16 cellular contexts compared by ENCODE assay signal in genomic region chr1:30422251-30422650, GRCh38.
A peak's percentile ranks its signal among the peaks of the same experiment; 100 is the strongest.
DNase-seq lines count a peak whose midpoint lies in the region; ATAC-seq and TF ChIP-seq lines count a peak whose summit lies in the region.
"Had no signal": no experiment of that assay in that cellular context is flagged by ENCODE, and none has a peak within 500 bp of the region (broad histone marks: within the 10 kb centered on the region; RNA-seq: fewer than 3 reads in every experiment).

No MANE protein-coding gene starts in this region.

- H3K36me3 Mint-ChIP-seq in activated CD8-positive, alpha-beta T cell treated with anti-CD3 and anti-CD28 coated beads, Interleukin-2, amount 10 ng/mL, durations not matched to agents 7 days and 5 days (ENCODE audit: low read depth): no peaks in the 10 kb centered on the region
- H3K36me3 Mint-ChIP-seq in activated CD8-positive, alpha-beta T cell treated with anti-CD3 and anti-CD28 coated beads for 36 hours (ENCODE audit: low read depth): no peaks in the 10 kb centered on the region
- no peaks in the 10 kb centered on the region for H3K36me3 Mint-ChIP-seq in endodermal cell (ENCODE audit: low read depth)
- peaks cover 3% of the 10 kb centered on the region for H3K36me3 Mint-ChIP-seq in T-helper 17 cell (ENCODE audit: low read depth)

- no peak for TF ChIP-seq EP300 in sigmoid colon (IDR thresholded peaks at IDR 0.05)

- no peaks in the 10 kb centered on the region for H3K9me3 Mint-ChIP-seq in activated CD8-positive, alpha-beta T cell treated with anti-CD3 and anti-CD28 coated beads, Interleukin-2, amount 10 ng/mL, durations not matched to agents 7 days and 5 days (ENCODE audit: insufficient read depth)
- H3K9me3 Mint-ChIP-seq in activated CD8-positive, alpha-beta T cell treated with anti-CD3 and anti-CD28 coated beads for 36 hours: peaks cover 4% of the 10 kb centered on the region
- H3K9me3 Mint-ChIP-seq in endodermal cell: no peaks in the 10 kb centered on the region

- H3K27me3 ChIP-seq in endodermal cell (ENCODE audit: control insufficient read depth, insufficient read depth, low read length, poor library complexity, severe bottlenecking) (no peaks in the 10 kb centered on the region), sigmoid colon (peaks cover 0 to 13% (median 6%) of the 10 kb centered on the region in 3 donors)
- peaks cover 2% of the 10 kb centered on the region for H3K27me3 ChIP-seq in effector memory CD4-positive, alpha-beta T cell (replicated peaks; ENCODE audit: control insufficient read depth, insufficient read depth, low read length, poor library complexity, severe bottlenecking)

- POLR2A ChIA-PET in activated CD8-positive, alpha-beta T cell treated with anti-CD3 and anti-CD28 coated beads, Interleukin-2, amount 10 ng/mL, durations not matched to agents 7 days and 5 days (lab: Charles Lee): no interaction called here
- POLR2A ChIA-PET in activated CD8-positive, alpha-beta T cell treated with anti-CD3 and anti-CD28 coated beads for 36 hours (lab: Charles Lee): no interaction called here
- POLR2A ChIA-PET in GM10248 (lab: Yijun Ruan, JAX): no interaction called here

- H3K27ac Mint-ChIP-seq in activated CD8-positive, alpha-beta T cell treated with anti-CD3 and anti-CD28 coated beads, Interleukin-2, amount 10 ng/mL, durations not matched to agents 7 days and 5 days: no peak overlapping the region
- H3K27ac Mint-ChIP-seq in activated CD8-positive, alpha-beta T cell treated with anti-CD3 and anti-CD28 coated beads for 36 hours: no peak overlapping the region
- no peak overlapping the region for H3K27ac Mint-ChIP-seq in endodermal cell
- H3K27ac Mint-ChIP-seq in T-helper 17 cell: no peak overlapping the region

- intact Hi-C loops in activated CD8-positive, alpha-beta T cell treated with anti-CD3 and anti-CD28 coated beads for 36 hours (cut with micrococcal nuclease): no loop called here
- intact Hi-C loops in sigmoid colon (cut with DNase I): no loop called here

- H3K4me1 Mint-ChIP-seq in activated CD8-positive, alpha-beta T cell treated with anti-CD3 and anti-CD28 coated beads, Interleukin-2, amount 10 ng/mL, durations not matched to agents 7 days and 5 days (ENCODE audit: low read depth): no peaks in the 10 kb centered on the region
- no peaks in the 10 kb centered on the region for H3K4me1 Mint-ChIP-seq in activated CD8-positive, alpha-beta T cell treated with anti-CD3 and anti-CD28 coated beads for 36 hours (ENCODE audit: low read depth)
- H3K4me1 Mint-ChIP-seq in endodermal cell (peaks cover 8% of the 10 kb centered on the region), T-helper 17 cell (no peaks in the 10 kb centered on the region)

- H3K4me1 ChIP-seq in endodermal cell (ENCODE audit: control insufficient read depth, insufficient read depth, low read length) (no peaks in the 10 kb centered on the region), sigmoid colon (no peaks in the 10 kb centered on the region)
- no peaks in the 10 kb centered on the region for H3K4me1 ChIP-seq in effector memory CD4-positive, alpha-beta T cell (ENCODE audit: control insufficient read depth, insufficient read depth, low read length, poor library complexity, severe bottlenecking)

- no peak for TF ChIP-seq CTCF in activated CD8-positive, alpha-beta T cell treated with anti-CD3 and anti-CD28 coated beads for 36 hours (IDR thresholded peaks at IDR 0.05)
- TF ChIP-seq CTCF in GM10248 (IDR thresholded peaks at IDR 0.05; ENCODE audit: control extremely low read depth, extremely low read depth, low read depth, missing control alignments) (no peak), endodermal cell (conservative IDR thresholded peaks at IDR 0.05) (no peak), sigmoid colon (IDR thresholded peaks at IDR 0.05) (no peak)

- no peak overlapping the region for H3K4me3 ChIP-seq in endodermal cell (ENCODE audit: low read length)
- no peak overlapping the region for H3K4me3 ChIP-seq in sigmoid colon
- no peak overlapping the region for H3K4me3 ChIP-seq in effector memory CD4-positive, alpha-beta T cell (ENCODE audit: insufficient read depth, low read depth, low read length, poor library complexity, severe bottlenecking)

- H3K36me3 ChIP-seq in endodermal cell (ENCODE audit: control insufficient read depth, insufficient read depth, low read length) (no peaks in the 10 kb centered on the region), sigmoid colon (no peaks in the 10 kb centered on the region)
- H3K36me3 ChIP-seq in effector memory CD4-positive, alpha-beta T cell (ENCODE audit: control insufficient read depth, insufficient read depth, low read length): no peaks in the 10 kb centered on the region

- H3K4me3 Mint-ChIP-seq in activated CD8-positive, alpha-beta T cell treated with anti-CD3 and anti-CD28 coated beads, Interleukin-2, amount 10 ng/mL, durations not matched to agents 7 days and 5 days: no peak overlapping the region
- no peak overlapping the region for H3K4me3 Mint-ChIP-seq in activated CD8-positive, alpha-beta T cell treated with anti-CD3 and anti-CD28 coated beads for 36 hours
- H3K4me3 Mint-ChIP-seq in endodermal cell (no peak overlapping the region), T-helper 17 cell (no peak overlapping the region)

- 90% methylated on average over 2 of the region's 2 CpGs for WGBS in endodermal cell (ENCODE audit: insufficient coverage in 1 of 2, insufficient read length in 1 of 2), 2 experiments
- WGBS in sigmoid colon, 2 donors: 44 to 62% methylated on average over 2 of the region's 2 CpGs

- DNase-seq in activated CD8-positive, alpha-beta T cell treated with anti-CD3 and anti-CD28 coated beads, Interleukin-2, amount 10 ng/mL, durations not matched to agents 7 days and 5 days: peak; percentile 1
- no peak for DNase-seq in activated CD8-positive, alpha-beta T cell treated with anti-CD3 and anti-CD28 coated beads for 36 hours
- DNase-seq in GM10248 (ENCODE audit: extremely low spot score) (peak; percentile 3), endodermal cell (peak; percentile 31), sigmoid colon (peak; percentile 41), T-helper 17 cell (no peak)
- no peak for DNase-seq in effector memory CD4-positive, alpha-beta T cell
- DNase-seq: C1 segment of cervical spinal cord, Karpas-422, MM.1S, NCI-H1105, NCI-H187, NCI-H446 treated with DMSO at 0.1 percent for 48 hours, NCI-H748 treated with DMSO at 0.1 percent for 48 hours, PC-3 had no signal

- H3K9me3 ChIP-seq in endodermal cell (ENCODE audit: control insufficient read depth, low read length) (no peaks in the 10 kb centered on the region), sigmoid colon (no peaks in the 10 kb centered on the region), T-helper 17 cell (ENCODE audit: control insufficient read depth, low read length, poor library complexity, severe bottlenecking) (peaks cover 4% of the 10 kb centered on the region)
- no peaks in the 10 kb centered on the region for H3K9me3 ChIP-seq in effector memory CD4-positive, alpha-beta T cell (ENCODE audit: control insufficient read depth, low read length)

- no peak overlapping the region for H3K9ac ChIP-seq in endodermal cell (ENCODE audit: extremely low read depth, low read length, poor library complexity, severe bottlenecking)

- TF ChIP-seq POLR2A in sigmoid colon (IDR thresholded peaks at IDR 0.05): no peak

- CTCF ChIA-PET in activated CD8-positive, alpha-beta T cell treated with anti-CD3 and anti-CD28 coated beads, Interleukin-2, amount 10 ng/mL, durations not matched to agents 7 days and 5 days (lab: Charles Lee): no interaction called here
- CTCF ChIA-PET in activated CD8-positive, alpha-beta T cell treated with anti-CD3 and anti-CD28 coated beads for 36 hours (lab: Charles Lee): interaction anchor here (1.0 kb wide), 1 partner anchor 141 kb away, joined by 3 read pairs; no protein-coding TSS in a partner anchor
- CTCF ChIA-PET in GM10248 (lab: Yijun Ruan, JAX): interaction anchor here (1.5 to 1.7 kb wide), 2 partner anchors 14 to 42 kb away, joined by 3 to 7 read pairs; no protein-coding TSS in a partner anchor

- H3K27ac ChIP-seq in endodermal cell (ENCODE audit: low read depth, low read length) (no peak overlapping the region), sigmoid colon (no peak overlapping the region)
- H3K27ac ChIP-seq in effector memory CD4-positive, alpha-beta T cell (ENCODE audit: insufficient read depth, low read length, poor library complexity, severe bottlenecking): no peak overlapping the region

- H3K27me3 Mint-ChIP-seq in activated CD8-positive, alpha-beta T cell treated with anti-CD3 and anti-CD28 coated beads, Interleukin-2, amount 10 ng/mL, durations not matched to agents 7 days and 5 days (ENCODE audit: low read depth): peaks cover 3% of the 10 kb centered on the region
- peaks cover 23% of the 10 kb centered on the region for H3K27me3 Mint-ChIP-seq in activated CD8-positive, alpha-beta T cell treated with anti-CD3 and anti-CD28 coated beads for 36 hours
- H3K27me3 Mint-ChIP-seq in endodermal cell (ENCODE audit: insufficient read depth): peaks cover 3% of the 10 kb centered on the region
- peaks cover 45% of the 10 kb centered on the region for H3K27me3 Mint-ChIP-seq in T-helper 17 cell

- ATAC-seq in activated CD8-positive, alpha-beta T cell treated with anti-CD3 and anti-CD28 coated beads, Interleukin-2, amount 10 ng/mL, durations not matched to agents 7 days and 5 days: no peak
- no peak for ATAC-seq in activated CD8-positive, alpha-beta T cell treated with anti-CD3 and anti-CD28 coated beads for 36 hours
- ATAC-seq in T-helper 17 cell (no peak), HG03025 (IDR thresholded peaks at IDR 0.05; ENCODE audit: low FRiP score, unreplicated experiment) (no peak)
- ATAC-seq: PC-3 had no signal

Comparison
In these comparisons a context has a peak if more than half of its experiments do, and no peak if none do; other contexts are left out.
1. DNase-seq: peak in activated CD8-positive, alpha-beta T cell treated with anti-CD3 and anti-CD28 coated beads, Interleukin-2, amount 10 ng/mL, durations not matched to agents 7 days and 5 days (single experiment), GM10248 (single experiment), endodermal cell (single experiment) and sigmoid colon (single experiment); none in activated CD8-positive, alpha-beta T cell treated with anti-CD3 and anti-CD28 coated beads for 36 hours (single experiment), effector memory CD4-positive, alpha-beta T cell (0 of 3) and T-helper 17 cell (0 of 3).